Comparison of ENCODE assay signal across 10 cellular contexts in the genomic region with DNA sequence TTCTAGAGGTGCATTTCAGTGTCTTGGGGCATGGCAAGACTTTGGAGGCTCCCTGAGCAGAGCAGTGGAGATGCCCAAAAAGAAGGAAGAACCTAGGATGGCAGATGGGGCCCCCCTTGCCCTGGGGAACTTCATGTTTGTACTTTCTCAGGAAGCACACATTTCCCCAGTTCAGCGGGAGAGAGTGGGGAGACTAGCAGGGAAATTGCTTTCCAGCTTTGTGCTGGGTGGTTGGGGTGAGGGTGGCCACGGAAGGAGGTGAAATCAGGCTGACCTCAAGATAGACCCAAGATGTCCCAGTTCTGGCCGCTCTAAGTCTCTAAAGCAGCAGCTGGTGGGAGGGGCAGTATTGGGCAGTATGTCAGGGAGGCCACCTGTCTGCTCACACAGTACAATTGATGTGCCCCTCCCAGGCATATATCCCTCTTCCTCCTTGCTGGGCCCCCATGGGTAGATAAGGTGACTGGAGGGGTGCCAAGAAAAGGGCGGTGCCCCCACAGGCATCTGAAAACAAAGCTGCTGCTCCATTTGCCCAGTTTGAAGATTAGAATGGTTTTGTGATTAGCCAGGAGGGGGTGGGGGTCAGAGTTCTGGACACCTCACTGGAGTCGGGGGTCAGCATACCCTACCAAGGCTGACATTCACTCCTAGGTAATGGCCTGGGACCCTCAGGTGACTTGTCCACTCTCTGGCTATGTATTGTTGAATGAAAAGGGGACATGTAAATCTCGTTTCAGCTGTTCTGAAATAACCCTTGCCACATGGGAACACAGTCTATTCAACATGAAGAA. TPM values are rescaled to one million over a fixed set of nuclear protein-coding genes. Genes with fewer than 3 reads are reported as not detected.
DNase-seq lines count a peak whose midpoint lies in the region; ATAC-seq and TF ChIP-seq lines count a peak whose summit lies in the region.
"Had no signal": no experiment of that assay in that cellular context is flagged by ENCODE, and none has a peak within 500 bp of the region (broad histone marks: within the 10 kb centered on the region; RNA-seq: fewer than 3 reads in every experiment).

No MANE protein-coding gene starts in this region.

- no peak for ATAC-seq in HG03175 (IDR thresholded peaks at IDR 0.05; ENCODE audit: unreplicated experiment)
- ATAC-seq: activated CD4-positive, alpha-beta T cell treated with anti-CD3 and anti-CD28 coated beads for 36 hours had no signal

- H3K27ac ChIP-seq in 22Rv1 (peak overlapping the region; percentile 40), dorsolateral prefrontal cortex (peak overlapping the region; percentile 52 to 98 (median 90)), mucosa of rectum (ENCODE audit: low read depth in 2 of 2, low read length in 2 of 2) (peak overlapping the region; percentile 92 to 95)

- no peaks in the 10 kb centered on the region for H3K9me3 ChIP-seq in mucosa of rectum (ENCODE audit: control insufficient read depth in 2 of 2, low read length in 2 of 2)

- H3K27me3 ChIP-seq in dorsolateral prefrontal cortex (no peaks in the 10 kb centered on the region), mucosa of rectum (ENCODE audit: control insufficient read depth in 2 of 2, insufficient read depth in 2 of 2, low read length in 2 of 2) (no peaks in the 10 kb centered on the region)

- intact Hi-C loops in dorsolateral prefrontal cortex (cut with DNase I): loop anchor here (5.0 to 10.0 kb wide), 2 partner anchors 194 to 197 kb away; no protein-coding TSS in a partner anchor

- H3K4me3 ChIP-seq in dorsolateral prefrontal cortex (no peak overlapping the region), mucosa of rectum (ENCODE audit: low read length in 2 of 2) (peak overlapping the region in 1 of 2 donors; percentile 33)

- peak overlapping the region; percentile 38 to 70 for H3K9ac ChIP-seq in mucosa of rectum (ENCODE audit: low read depth in 1 of 2, low read length in 2 of 2)

- DNase-seq in NCI-H446 treated with DMSO at 0.1 percent for 48 hours (lab: John Stamatoyannopoulos, UW) (peak; percentile 23), dorsolateral prefrontal cortex (peak in 2 of 10 donors; percentile 36), AG08396 (ENCODE audit: low spot score) (no peak), NCI-H748 (lab: John Stamatoyannopoulos, UW; ENCODE audit: unreplicated experiment) (no peak), pons (ENCODE audit: low spot score) (no peak)
- DNase-seq: activated CD4-positive, alpha-beta T cell treated with anti-CD3 and anti-CD28 coated beads for 36 hours; naive thymus-derived CD4-positive, alpha-beta T cell had no signal

- TF ChIP-seq CTCF in 22Rv1 (IDR thresholded peaks at IDR 0.05) (no peak), dorsolateral prefrontal cortex (IDR thresholded peaks at IDR 0.05 in 54 of 56, conservative IDR thresholded peaks at IDR 0.05 in 2 of 56; ENCODE audit: low read depth in 1 of 56, partially characterized antibody in 56 of 56) (no peak)

- peaks cover 17 to 19% of the 10 kb centered on the region in 2 donors for H3K36me3 ChIP-seq in mucosa of rectum (ENCODE audit: control insufficient read depth in 2 of 2, insufficient read depth in 2 of 2, low read length in 2 of 2)

- peaks cover 45 to 51% of the 10 kb centered on the region in 2 donors for H3K4me1 ChIP-seq in mucosa of rectum (ENCODE audit: control insufficient read depth in 2 of 2, insufficient read depth in 2 of 2, low read length in 2 of 2)

RNA-seq across cellular contexts. Expression of a gene that starts 17.1 kb away (rescaled TPM):
- 10 to 100 TPM in 115 of 120 experiments, 1 to 10 TPM in 5; 7.5 to 45.5 (median 18.3) TPM for total RNA-seq in dorsolateral prefrontal cortex

RNA-seq across cellular contexts. Expression of a gene that starts 33.8 kb away (rescaled TPM):
- total RNA-seq in dorsolateral prefrontal cortex: 10 to 100 TPM in 14 of 120 experiments, 1 to 10 TPM in 106; 1.3 to 16.2 (median 4.5) TPM

RNA-seq across cellular contexts. Expression of a gene that starts 43.0 kb away (rescaled TPM):
- 10 to 100 TPM; 39.4 to 77.1 (median 59.2) TPM for total RNA-seq in dorsolateral prefrontal cortex

RNA-seq across cellular contexts. Expression of a gene that starts 48.0 kb away (rescaled TPM):
- 10 to 100 TPM; 16.9 to 36.3 (median 26.3) TPM for total RNA-seq in dorsolateral prefrontal cortex

RNA-seq across cellular contexts. Expression of a gene that starts 58.6 kb away (rescaled TPM):
- 10 to 100 TPM in 2 of 120 experiments, 1 to 10 TPM in 118; 1.4 to 11.5 (median 5.9) TPM for total RNA-seq in dorsolateral prefrontal cortex

Comparison
In these comparisons a context has a peak if more than half of its experiments do, and no peak if none do; other contexts are left out.
1. H3K27ac ChIP-seq: peak in every context shown above with its lines; median percentile 94 in mucosa of rectum; 90 in dorsolateral prefrontal cortex; 40 in 22Rv1.